12 cellular contexts compared by ENCODE assay signal in the genomic region with DNA sequence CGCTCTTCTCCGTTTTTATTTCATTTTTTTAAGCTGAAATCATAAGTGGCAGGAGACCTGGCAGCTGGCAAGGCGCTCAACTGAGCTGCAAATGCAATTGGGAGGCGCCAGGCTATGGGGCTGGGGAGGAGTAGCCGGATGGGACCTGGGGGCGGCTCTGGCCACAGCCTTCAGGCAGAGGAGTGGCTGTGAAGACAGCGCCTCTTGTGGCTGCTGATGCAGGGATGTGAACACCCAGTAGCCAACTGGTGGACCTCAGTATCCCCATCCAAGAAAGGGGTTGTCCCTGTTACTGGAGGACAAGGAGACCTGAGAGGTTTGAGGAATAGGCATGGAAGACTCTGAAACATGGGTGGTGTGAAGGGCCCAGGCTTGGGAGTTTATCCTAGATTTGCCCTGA. TPM values are rescaled to one million over a fixed set of nuclear protein-coding genes. Genes with fewer than 3 reads are reported as not detected.
DNase-seq lines count a peak whose midpoint lies in the region; ATAC-seq and TF ChIP-seq lines count a peak whose summit lies in the region.
"Had no signal": no experiment of that assay in that cellular context is flagged by ENCODE, and none has a peak within 500 bp of the region (broad histone marks: within the 10 kb centered on the region; RNA-seq: fewer than 3 reads in every experiment).

No MANE protein-coding gene starts in this region.

- DNase-seq in D341Med (ENCODE audit: low spot score) = peak; percentile 53
- no peak for DNase-seq in HFFc6
- DNase-seq in islet precursor cell = peak; percentile 72
- no peak for DNase-seq in stimulated activated CD4-positive, alpha-beta T cell treated with anti-CD3 and anti-CD28 coated beads, Interleukin-15, amount 100 ng/mL, for 24 hours
- no peak for DNase-seq in GM19238 (ENCODE audit: insufficient read length, low spot score)
- DNase-seq in NCI-H524 treated with DMSO at 0.1 percent for 48 hours (lab: John Stamatoyannopoulos, UW) = no peak
- DNase-seq: NCI-H1436 treated with DMSO at 0.1 percent for 48 hours, SIG-M5 had no signal

- H3F3A ChIP-seq in SU-DHL-6 (ENCODE audit: insufficient read depth) = no peaks in the 10 kb centered on the region

- no peaks in the 10 kb centered on the region for H3K36me3 Mint-ChIP-seq in HFFc6 (ENCODE audit: low read depth)

- ATAC-seq in HG03095 (IDR thresholded peaks at IDR 0.05; ENCODE audit: unreplicated experiment) = no peak

- H3K36me3 ChIP-seq in SU-DHL-6 (ENCODE audit: low read length) = no peaks in the 10 kb centered on the region
- H3K36me3 ChIP-seq: vagina had no signal

- H3K27ac Mint-ChIP-seq in HFFc6 = no peak overlapping the region

- no peak overlapping the region for H3K4me2 ChIP-seq in SU-DHL-6 (ENCODE audit: low read depth, low read length, poor library complexity, severe bottlenecking)

- no peaks in the 10 kb centered on the region for H3K9me3 ChIP-seq in SU-DHL-6 (ENCODE audit: insufficient read depth, low read length)
- H3K9me3 ChIP-seq: vagina had no signal

- H3K4me3 Mint-ChIP-seq in HFFc6 = no peak overlapping the region

- no peaks in the 10 kb centered on the region for H3K27me3 ChIP-seq in SU-DHL-6 (ENCODE audit: low read length)
- H3K27me3 ChIP-seq: vagina had no signal

- H3K79me2 ChIP-seq in SU-DHL-6 (ENCODE audit: insufficient read depth, low read length) = no peaks in the 10 kb centered on the region

- no peaks in the 10 kb centered on the region for H3K9me2 ChIP-seq in SU-DHL-6 (replicated peaks; ENCODE audit: insufficient read depth, low read length)

- no peaks in the 10 kb centered on the region for H3K9me3 Mint-ChIP-seq in HFFc6

- H2AFZ ChIP-seq in SU-DHL-6 (ENCODE audit: low read depth, low read length, severe bottlenecking) = no peak overlapping the region

- no peaks in the 10 kb centered on the region for H4K20me1 ChIP-seq in SU-DHL-6 (ENCODE audit: low read depth, low read length)

- TF ChIP-seq CTCF in HFFc6 (IDR thresholded peaks at IDR 0.05) = peak; percentile 57
- peak; percentile 79 for TF ChIP-seq CTCF in SU-DHL-6 (IDR thresholded peaks at IDR 0.05; ENCODE audit: insufficient read depth, low read length, poor library complexity, severe bottlenecking)

- H3K27me3 Mint-ChIP-seq in HFFc6 (ENCODE audit: insufficient read depth) = peaks cover 9% of the 10 kb centered on the region

- H3K4me3 ChIP-seq in SU-DHL-6 (ENCODE audit: insufficient read depth, low read length, poor library complexity, severe bottlenecking) = no peak overlapping the region
- H3K4me3 ChIP-seq: vagina had no signal

- H3K9ac ChIP-seq in SU-DHL-6 (ENCODE audit: low read length) = no peak overlapping the region

- no peak overlapping the region for H3K27ac ChIP-seq in SU-DHL-6 (ENCODE audit: low read depth, low read length)
- H3K27ac ChIP-seq: vagina had no signal

- H3K4me1 Mint-ChIP-seq in HFFc6 (ENCODE audit: low read depth) = peaks cover 10% of the 10 kb centered on the region; the same call in 1 of the 2 replicates

RNA-seq across cellular contexts. Expression of a gene that starts 12.6 kb away (rescaled TPM):
- not detected for total RNA-seq in HFFc6 (2021; fragmentation: NEBNext Ultra II Directional; extraction: Animal tissue kit (Norgen Biotek cat#: 25700))
- total RNA-seq: activated CD8-positive, alpha-beta memory T cell treated with anti-CD3 and anti-CD28 coated beads for 36 hours; vagina had no signal

RNA-seq across cellular contexts. Expression of a gene that starts 20.9 kb away (rescaled TPM):
- total RNA-seq in HFFc6 (2021; fragmentation: NEBNext Ultra II Directional; extraction: Animal tissue kit (Norgen Biotek cat#: 25700)) = not detected
- total RNA-seq: activated CD8-positive, alpha-beta memory T cell treated with anti-CD3 and anti-CD28 coated beads for 36 hours; vagina had no signal

Comparison
In these comparisons a context has a peak if more than half of its experiments do, and no peak if none do; other contexts are left out.
1. DNase-seq: peak in D341Med (single experiment) and islet precursor cell (single experiment); none in HFFc6 (single experiment), stimulated activated CD4-positive, alpha-beta T cell treated with anti-CD3 and anti-CD28 coated beads, Interleukin-15, amount 100 ng/mL, for 24 hours (single experiment), GM19238 (single experiment) and NCI-H524 treated with DMSO at 0.1 percent for 48 hours (single experiment).